In the genomic region with DNA sequence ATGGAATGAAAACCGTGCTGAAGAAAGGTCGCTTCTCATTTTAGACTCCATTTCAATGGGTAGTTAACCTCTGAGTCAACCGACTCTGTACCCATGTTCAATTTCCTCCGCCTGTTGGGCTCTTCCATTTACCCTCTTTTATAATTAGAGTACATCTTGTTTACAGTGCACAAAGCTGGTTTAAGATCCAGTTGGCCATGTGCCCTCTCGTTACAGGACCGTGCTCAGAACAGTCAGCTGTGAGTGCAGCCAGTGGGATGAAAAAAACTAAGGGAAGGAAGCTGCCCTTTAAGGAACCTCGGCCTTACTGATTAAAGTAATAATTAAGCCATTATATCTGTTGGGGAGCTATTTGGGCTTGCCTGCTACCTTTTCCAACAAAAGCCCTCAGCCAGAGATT, we compare ENCODE assay signal across 1 cellular context.
TF ChIP-seq lines count a peak whose summit lies in the region.

No MANE protein-coding gene starts in this region.

TF ChIP-seq in H1, 55 proteins besides CTCF, POLR2A, EP300 and RAD21:
- TF ChIP-seq, protein P1, sequence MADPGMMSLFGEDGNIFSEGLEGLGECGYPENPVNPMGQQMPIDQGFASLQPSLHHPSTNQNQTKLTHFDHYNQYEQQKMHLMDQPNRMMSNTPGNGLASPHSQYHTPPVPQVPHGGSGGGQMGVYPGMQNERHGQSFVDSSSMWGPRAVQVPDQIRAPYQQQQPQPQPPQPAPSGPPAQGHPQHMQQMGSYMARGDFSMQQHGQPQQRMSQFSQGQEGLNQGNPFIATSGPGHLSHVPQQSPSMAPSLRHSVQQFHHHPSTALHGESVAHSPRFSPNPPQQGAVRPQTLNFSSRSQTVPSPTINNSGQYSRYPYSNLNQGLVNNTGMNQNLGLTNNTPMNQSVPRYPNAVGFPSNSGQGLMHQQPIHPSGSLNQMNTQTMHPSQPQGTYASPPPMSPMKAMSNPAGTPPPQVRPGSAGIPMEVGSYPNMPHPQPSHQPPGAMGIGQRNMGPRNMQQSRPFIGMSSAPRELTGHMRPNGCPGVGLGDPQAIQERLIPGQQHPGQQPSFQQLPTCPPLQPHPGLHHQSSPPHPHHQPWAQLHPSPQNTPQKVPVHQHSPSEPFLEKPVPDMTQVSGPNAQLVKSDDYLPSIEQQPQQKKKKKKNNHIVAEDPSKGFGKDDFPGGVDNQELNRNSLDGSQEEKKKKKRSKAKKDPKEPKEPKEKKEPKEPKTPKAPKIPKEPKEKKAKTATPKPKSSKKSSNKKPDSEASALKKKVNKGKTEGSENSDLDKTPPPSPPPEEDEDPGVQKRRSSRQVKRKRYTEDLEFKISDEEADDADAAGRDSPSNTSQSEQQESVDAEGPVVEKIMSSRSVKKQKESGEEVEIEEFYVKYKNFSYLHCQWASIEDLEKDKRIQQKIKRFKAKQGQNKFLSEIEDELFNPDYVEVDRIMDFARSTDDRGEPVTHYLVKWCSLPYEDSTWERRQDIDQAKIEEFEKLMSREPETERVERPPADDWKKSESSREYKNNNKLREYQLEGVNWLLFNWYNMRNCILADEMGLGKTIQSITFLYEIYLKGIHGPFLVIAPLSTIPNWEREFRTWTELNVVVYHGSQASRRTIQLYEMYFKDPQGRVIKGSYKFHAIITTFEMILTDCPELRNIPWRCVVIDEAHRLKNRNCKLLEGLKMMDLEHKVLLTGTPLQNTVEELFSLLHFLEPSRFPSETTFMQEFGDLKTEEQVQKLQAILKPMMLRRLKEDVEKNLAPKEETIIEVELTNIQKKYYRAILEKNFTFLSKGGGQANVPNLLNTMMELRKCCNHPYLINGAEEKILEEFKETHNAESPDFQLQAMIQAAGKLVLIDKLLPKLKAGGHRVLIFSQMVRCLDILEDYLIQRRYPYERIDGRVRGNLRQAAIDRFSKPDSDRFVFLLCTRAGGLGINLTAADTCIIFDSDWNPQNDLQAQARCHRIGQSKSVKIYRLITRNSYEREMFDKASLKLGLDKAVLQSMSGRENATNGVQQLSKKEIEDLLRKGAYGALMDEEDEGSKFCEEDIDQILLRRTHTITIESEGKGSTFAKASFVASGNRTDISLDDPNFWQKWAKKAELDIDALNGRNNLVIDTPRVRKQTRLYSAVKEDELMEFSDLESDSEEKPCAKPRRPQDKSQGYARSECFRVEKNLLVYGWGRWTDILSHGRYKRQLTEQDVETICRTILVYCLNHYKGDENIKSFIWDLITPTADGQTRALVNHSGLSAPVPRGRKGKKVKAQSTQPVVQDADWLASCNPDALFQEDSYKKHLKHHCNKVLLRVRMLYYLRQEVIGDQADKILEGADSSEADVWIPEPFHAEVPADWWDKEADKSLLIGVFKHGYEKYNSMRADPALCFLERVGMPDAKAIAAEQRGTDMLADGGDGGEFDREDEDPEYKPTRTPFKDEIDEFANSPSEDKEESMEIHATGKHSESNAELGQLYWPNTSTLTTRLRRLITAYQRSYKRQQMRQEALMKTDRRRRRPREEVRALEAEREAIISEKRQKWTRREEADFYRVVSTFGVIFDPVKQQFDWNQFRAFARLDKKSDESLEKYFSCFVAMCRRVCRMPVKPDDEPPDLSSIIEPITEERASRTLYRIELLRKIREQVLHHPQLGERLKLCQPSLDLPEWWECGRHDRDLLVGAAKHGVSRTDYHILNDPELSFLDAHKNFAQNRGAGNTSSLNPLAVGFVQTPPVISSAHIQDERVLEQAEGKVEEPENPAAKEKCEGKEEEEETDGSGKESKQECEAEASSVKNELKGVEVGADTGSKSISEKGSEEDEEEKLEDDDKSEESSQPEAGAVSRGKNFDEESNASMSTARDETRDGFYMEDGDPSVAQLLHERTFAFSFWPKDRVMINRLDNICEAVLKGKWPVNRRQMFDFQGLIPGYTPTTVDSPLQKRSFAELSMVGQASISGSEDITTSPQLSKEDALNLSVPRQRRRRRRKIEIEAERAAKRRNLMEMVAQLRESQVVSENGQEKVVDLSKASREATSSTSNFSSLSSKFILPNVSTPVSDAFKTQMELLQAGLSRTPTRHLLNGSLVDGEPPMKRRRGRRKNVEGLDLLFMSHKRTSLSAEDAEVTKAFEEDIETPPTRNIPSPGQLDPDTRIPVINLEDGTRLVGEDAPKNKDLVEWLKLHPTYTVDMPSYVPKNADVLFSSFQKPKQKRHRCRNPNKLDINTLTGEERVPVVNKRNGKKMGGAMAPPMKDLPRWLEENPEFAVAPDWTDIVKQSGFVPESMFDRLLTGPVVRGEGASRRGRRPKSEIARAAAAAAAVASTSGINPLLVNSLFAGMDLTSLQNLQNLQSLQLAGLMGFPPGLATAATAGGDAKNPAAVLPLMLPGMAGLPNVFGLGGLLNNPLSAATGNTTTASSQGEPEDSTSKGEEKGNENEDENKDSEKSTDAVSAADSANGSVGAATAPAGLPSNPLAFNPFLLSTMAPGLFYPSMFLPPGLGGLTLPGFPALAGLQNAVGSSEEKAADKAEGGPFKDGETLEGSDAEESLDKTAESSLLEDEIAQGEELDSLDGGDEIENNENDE (IDR thresholded peaks at IDR 0.05; ENCODE audit: insufficient replicate concordance, low read length) = no peak
- TF ChIP-seq CHD1 (IDR thresholded peaks at IDR 0.05; ENCODE audit: low read depth, low read length) (no peak), CBX8 (IDR thresholded peaks at IDR 0.05; ENCODE audit: borderline replicate concordance, low read depth, low read length) (no peak), GTF2F1 (IDR thresholded peaks at IDR 0.05; ENCODE audit: borderline replicate concordance, low read depth, low read length) (no peak), HDAC6 (IDR thresholded peaks at IDR 0.05; ENCODE audit: low read depth, low read length) (no peak), HDAC2 (IDR thresholded peaks at IDR 0.05; ENCODE audit: borderline replicate concordance in 1 of 2, low read depth in 2 of 2, low read length in 2 of 2) (no peak), SIRT6 (IDR thresholded peaks at IDR 0.05; ENCODE audit: low read length) (no peak), EGR1 (IDR thresholded peaks at IDR 0.05; ENCODE audit: borderline replicate concordance, low read depth, low read length) (no peak), MAFK (IDR thresholded peaks at IDR 0.05; ENCODE audit: low read depth, low read length) (no peak), PHF8 (conservative IDR thresholded peaks at IDR 0.05; ENCODE audit: low read depth, low read length) (no peak), YY1 (IDR thresholded peaks at IDR 0.05; ENCODE audit: low read depth, low read length) (no peak), TBP (IDR thresholded peaks at IDR 0.05; ENCODE audit: low read depth, low read length) (no peak), SIX5 (IDR thresholded peaks at IDR 0.05; ENCODE audit: low read depth, low read length) (no peak), SUZ12 (IDR thresholded peaks at IDR 0.05; ENCODE audit: low read length) (no peak), ASH2L (IDR thresholded peaks at IDR 0.05; ENCODE audit: low read length) (no peak), BRCA1 (IDR thresholded peaks at IDR 0.05; ENCODE audit: low read depth, low read length) (no peak), POLR2AphosphoS5 (IDR thresholded peaks at IDR 0.05; ENCODE audit: low read depth, low read length) (no peak)
- TF ChIP-seq, protein P2, sequence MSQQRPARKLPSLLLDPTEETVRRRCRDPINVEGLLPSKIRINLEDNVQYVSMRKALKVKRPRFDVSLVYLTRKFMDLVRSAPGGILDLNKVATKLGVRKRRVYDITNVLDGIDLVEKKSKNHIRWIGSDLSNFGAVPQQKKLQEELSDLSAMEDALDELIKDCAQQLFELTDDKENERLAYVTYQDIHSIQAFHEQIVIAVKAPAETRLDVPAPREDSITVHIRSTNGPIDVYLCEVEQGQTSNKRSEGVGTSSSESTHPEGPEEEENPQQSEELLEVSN (IDR thresholded peaks at IDR 0.05) = no peak
- TF ChIP-seq, protein P3, sequence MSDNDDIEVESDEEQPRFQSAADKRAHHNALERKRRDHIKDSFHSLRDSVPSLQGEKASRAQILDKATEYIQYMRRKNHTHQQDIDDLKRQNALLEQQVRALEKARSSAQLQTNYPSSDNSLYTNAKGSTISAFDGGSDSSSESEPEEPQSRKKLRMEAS (IDR thresholded peaks at IDR 0.05) = no peak
